Comparison of ENCODE assay signal across 26 cellular contexts in the genomic region with DNA sequence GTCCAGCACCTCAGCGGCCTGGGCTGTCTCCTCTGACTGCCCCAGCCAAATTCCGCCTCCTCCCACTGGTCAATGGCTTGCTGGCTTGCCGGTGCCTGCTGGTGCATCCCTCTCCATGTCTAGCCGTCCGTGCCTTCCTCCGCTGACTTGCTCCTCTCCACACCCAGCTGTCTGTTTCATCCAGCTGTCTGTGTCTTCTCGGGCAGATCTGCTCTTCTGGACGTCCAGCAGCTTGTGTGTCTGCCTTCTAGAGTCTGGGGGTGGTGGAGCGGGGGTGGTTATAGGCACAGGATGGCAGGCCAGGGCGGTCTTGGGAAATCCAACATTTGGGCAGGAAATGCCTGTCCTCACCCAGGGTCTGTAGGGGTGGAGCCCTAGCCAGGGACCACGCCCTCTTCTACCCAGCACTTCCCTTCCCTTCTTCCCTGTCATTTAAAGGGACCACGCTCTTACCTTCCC.
A peak's percentile ranks its signal among the peaks of the same experiment; 100 is the strongest.
DNase-seq lines count a peak whose midpoint lies in the region; ATAC-seq lines count a peak whose summit lies in the region.
"Had no signal": no experiment of that assay in that cellular context is flagged by ENCODE, and none has a peak within 500 bp of the region (broad histone marks: within the 10 kb centered on the region; RNA-seq: fewer than 3 reads in every experiment).

No MANE protein-coding gene starts in this region.

- ATAC-seq in HG03342 (IDR thresholded peaks at IDR 0.05; ENCODE audit: unreplicated experiment), result no peak
- ATAC-seq: activated naive CD8-positive, alpha-beta T cell treated with anti-CD3 and anti-CD28 coated beads, Interleukin-2, amount 50 U/mL, for 24 hours; gastrocnemius medialis; lower lobe of right lung had no signal

- H4K8ac ChIP-seq in mesenchymal stem cell (ENCODE audit: low read length), result peak overlapping the region; percentile 37

- WGBS in mesenchymal stem cell, result 79% methylated on average over 12 of the region's 12 CpGs

- no peaks in the 10 kb centered on the region for H3K27me3 Mint-ChIP-seq in CD8-positive, alpha-beta memory T cell
- H3K27me3 Mint-ChIP-seq: activated naive CD8-positive, alpha-beta T cell treated with anti-CD3 and anti-CD28 coated beads, Interleukin-2, amount 50 U/mL, for 24 hours had no signal

- H3K4me1 Mint-ChIP-seq in CD8-positive, alpha-beta memory T cell, result no peaks in the 10 kb centered on the region
- H3K4me1 Mint-ChIP-seq: activated naive CD8-positive, alpha-beta T cell treated with anti-CD3 and anti-CD28 coated beads, Interleukin-2, amount 50 U/mL, for 24 hours; nephron progenitor cell had no signal

- no peak overlapping the region for H4K91ac ChIP-seq in mesenchymal stem cell (ENCODE audit: low read length)

- H2BK12ac ChIP-seq in mesenchymal stem cell (ENCODE audit: low read length in 2 of 2), result no peak overlapping the region

- no peak overlapping the region for H2BK5ac ChIP-seq in mesenchymal stem cell (ENCODE audit: low read depth, low read length, poor library complexity, severe bottlenecking)

- H3K27me3 ChIP-seq in mesenchymal stem cell (ENCODE audit: control insufficient read depth in 1 of 2, insufficient read depth in 1 of 2, low read length in 2 of 2), result no peaks in the 10 kb centered on the region
- H3K27me3 ChIP-seq in CD8-positive, alpha-beta memory T cell (ENCODE audit: insufficient read depth, low read length, poor library complexity, severe bottlenecking), result no peaks in the 10 kb centered on the region
- H3K27me3 ChIP-seq: gastrocnemius medialis, upper lobe of left lung had no signal

- H2AK5ac ChIP-seq in mesenchymal stem cell (ENCODE audit: low read length, severe bottlenecking), result no peak overlapping the region

- H3K4me1 ChIP-seq in mesenchymal stem cell (ENCODE audit: control insufficient read depth, insufficient read depth, low read depth, low read length), result no peaks in the 10 kb centered on the region
- H3K4me1 ChIP-seq in CD8-positive, alpha-beta memory T cell (ENCODE audit: insufficient read depth, low read length), result no peaks in the 10 kb centered on the region
- H3K4me1 ChIP-seq: Caco-2, gastrocnemius medialis, lower lobe of right lung, upper lobe of left lung had no signal

- no peak overlapping the region for H3K9ac ChIP-seq in mesenchymal stem cell (ENCODE audit: low read length)

- H2BK15ac ChIP-seq in mesenchymal stem cell (ENCODE audit: low read depth, poor library complexity, severe bottlenecking), result no peak overlapping the region

- H3K9me3 Mint-ChIP-seq in CD8-positive, alpha-beta memory T cell, result peaks cover 0 to 21% (median 5%) of the 10 kb centered on the region in 5 donors
- H3K9me3 Mint-ChIP-seq: nephron progenitor cell had no signal

- H3K18ac ChIP-seq in mesenchymal stem cell (ENCODE audit: low read depth in 1 of 2, low read length in 2 of 2), result no peak overlapping the region

- peak overlapping the region in 1 of 2 experiments; percentile 34 for H3K23ac ChIP-seq in mesenchymal stem cell (ENCODE audit: low read length in 2 of 2)

- H3K4me3 Mint-ChIP-seq in CD8-positive, alpha-beta memory T cell, result no peak overlapping the region
- H3K4me3 Mint-ChIP-seq: activated naive CD8-positive, alpha-beta T cell treated with anti-CD3 and anti-CD28 coated beads, Interleukin-2, amount 50 U/mL, for 24 hours; nephron progenitor cell had no signal

- POLR2A ChIA-PET in CD8-positive, alpha-beta memory T cell (lab: Charles Lee), result no interaction called here

- CTCF ChIA-PET in CD8-positive, alpha-beta memory T cell (lab: Charles Lee), result no interaction called here

- H2AFZ ChIP-seq in mesenchymal stem cell (ENCODE audit: low read depth, low read length), result no peak overlapping the region

- no peaks in the 10 kb centered on the region for H3K36me3 ChIP-seq in mesenchymal stem cell (ENCODE audit: control insufficient read depth in 1 of 2, insufficient read depth in 2 of 2, low read depth in 1 of 2, low read length in 2 of 2)
- H3K36me3 ChIP-seq in CD8-positive, alpha-beta memory T cell (ENCODE audit: insufficient read depth, low read length), result no peaks in the 10 kb centered on the region
- H3K36me3 ChIP-seq: gastrocnemius medialis, lower lobe of right lung, upper lobe of left lung had no signal

- H3K79me1 ChIP-seq in mesenchymal stem cell (replicated peaks; ENCODE audit: low read length, poor library complexity, severe bottlenecking), result no peaks in the 10 kb centered on the region

- H3K27ac Mint-ChIP-seq in CD8-positive, alpha-beta memory T cell, result no peak overlapping the region
- H3K27ac Mint-ChIP-seq: activated naive CD8-positive, alpha-beta T cell treated with anti-CD3 and anti-CD28 coated beads, Interleukin-2, amount 50 U/mL, for 24 hours; nephron progenitor cell had no signal

- no peak overlapping the region for H3K14ac ChIP-seq in mesenchymal stem cell (ENCODE audit: low read length in 2 of 2)

- H3K9me3 ChIP-seq in mesenchymal stem cell (ENCODE audit: control insufficient read depth, low read length), result no peaks in the 10 kb centered on the region
- H3K9me3 ChIP-seq in CD8-positive, alpha-beta memory T cell (ENCODE audit: low read length), result no peaks in the 10 kb centered on the region
- H3K9me3 ChIP-seq: Caco-2, gastrocnemius medialis, lower lobe of right lung, upper lobe of left lung had no signal

- no peak overlapping the region for H2BK120ac ChIP-seq in mesenchymal stem cell (ENCODE audit: low read depth, low read length)

- H3K4me3 ChIP-seq in mesenchymal stem cell (ENCODE audit: insufficient read depth in 1 of 2, low read depth in 1 of 2, low read length in 2 of 2), result no peak overlapping the region
- no peak overlapping the region for H3K4me3 ChIP-seq in CD8-positive, alpha-beta memory T cell (ENCODE audit: low read length)
- H3K4me3 ChIP-seq: gastrocnemius medialis, lower lobe of right lung, upper lobe of left lung had no signal

- H3K36me3 Mint-ChIP-seq in CD8-positive, alpha-beta memory T cell, result no peaks in the 10 kb centered on the region

- H3K4ac ChIP-seq in mesenchymal stem cell (ENCODE audit: low read depth in 1 of 2, low read length in 2 of 2), result no peak overlapping the region

- in situ Hi-C loops in SK-MEL-5 (cut with HindIII; ENCODE audit: low pct_unique_long_range_greater_than_20kb, low sequenced_read_pairs), result no loop called here

- H3K27ac ChIP-seq in mesenchymal stem cell (ENCODE audit: low read length, poor library complexity, severe bottlenecking), result no peak overlapping the region
- no peak overlapping the region for H3K27ac ChIP-seq in CD8-positive, alpha-beta memory T cell (ENCODE audit: low read depth, low read length)
- H3K27ac ChIP-seq: gastrocnemius medialis, lower lobe of right lung, upper lobe of left lung had no signal

- no peak overlapping the region for H3K4me2 ChIP-seq in mesenchymal stem cell (ENCODE audit: low read length, poor library complexity, severe bottlenecking)

- DNase-seq in D341Med (ENCODE audit: low spot score) (peak; percentile 3), H4 (ENCODE audit: low spot score) (peak; percentile 4), SK-MEL-5 (ENCODE audit: low read depth, low spot score) (peak; percentile 21), mesenchymal stem cell (no peak), NCI-H2081 (lab: John Stamatoyannopoulos, UW) (no peak)
- no peak for DNase-seq in CD8-positive, alpha-beta memory T cell
- DNase-seq: activated CD4-positive, alpha-beta T cell treated with anti-CD3 and anti-CD28 coated beads for 4 hours; activated gamma-delta T cell; activated naive CD8-positive, alpha-beta T cell treated with anti-CD3 and anti-CD28 coated beads, Interleukin-2, amount 50 U/mL, for 24 hours; C1 segment of cervical spinal cord; Caco-2; central memory CD4-positive, alpha-beta T cell; dermis blood vessel endothelial cell; DMS79; gastrocnemius medialis; hypothalamus; lower lobe of right lung; NCI-H1048; NCI-H1694; NCI-H2171; NCI-H524; nephron progenitor cell; RPMI8226; T-helper 2 cell had no signal

Comparison
In these comparisons a context has a peak if more than half of its experiments do, and no peak if none do; other contexts are left out.
1. DNase-seq: peak in D341Med (single experiment), H4 (single experiment) and SK-MEL-5 (single experiment); none in mesenchymal stem cell (single experiment), CD8-positive, alpha-beta memory T cell (0 of 5) and NCI-H2081 (0 of 2).